Comparison of ENCODE assay signal across 26 cellular contexts in genomic region chr1:77532641-77533040, GRCh38.
"Had no signal": no experiment of that assay in that cellular context is flagged by ENCODE, and none has a peak within 500 bp of the region (broad histone marks: within the 10 kb centered on the region; RNA-seq: fewer than 3 reads in every experiment).

No MANE protein-coding gene starts in this region.

- H3K27me3 ChIP-seq: adrenal gland, gastrocnemius medialis, right lobe of liver, vagina had no signal

- H3K36me3 ChIP-seq: adrenal gland, gastrocnemius medialis, right lobe of liver, thoracic aorta, vagina had no signal

- H3K27ac ChIP-seq: adrenal gland, gastrocnemius medialis, right lobe of liver, thoracic aorta, vagina had no signal

- DNase-seq: activated CD4-positive, alpha-beta T cell treated with anti-CD3 and anti-CD28 coated beads for 1 hour; activated CD4-positive, alpha-beta T cell treated with anti-CD3 and anti-CD28 coated beads, Interleukin-2, amount 50 U/mL, for 1 hour; activated CD8-positive, alpha-beta memory T cell treated with anti-CD3 and anti-CD28 coated beads, Interleukin-2, amount 50 U/mL, for 4 hours; activated naive CD4-positive, alpha-beta T cell; activated T-cell treated with anti-CD3 and anti-CD28 coated beads, Interleukin-2, amount 50 U/mL, for 4 hours; cerebellar nuclear complex; effector memory CD4-positive, alpha-beta T cell; gastrocnemius medialis; hippocampal formation; left ventricle myocardium superior; mammary epithelial cell; midbrain; posterior cingulate gyrus; right lobe of liver; small intestine; stimulated activated CD4-positive, alpha-beta T cell treated with anti-CD3 and anti-CD28 coated beads, Interleukin-2, amount 100 ng/mL, for 24 hours; T-cell had no signal

- H3K36me3 Mint-ChIP-seq: stimulated activated memory B cell treated with anti-CD40 and anti-IgM and Interleukin-4, amounts not matched to agents 10 μg/mL and 1 μg/mL and 100 μg/mL, for 72 hours; type B pancreatic cell had no signal

- H3K4me3 Mint-ChIP-seq: activated naive CD8-positive, alpha-beta T cell; activated T-cell treated with anti-CD3 and anti-CD28 coated beads, Interleukin-2, amount 50 U/mL, for 4 hours; stimulated activated memory B cell treated with anti-CD40 and anti-IgM and Interleukin-4, amounts not matched to agents 10 μg/mL and 1 μg/mL and 100 μg/mL, for 72 hours; T-cell; T-helper 2 cell treated with Interferon-gamma antibody and Interleukin-4, amounts not matched to agents 5 μg/mL and 100 μg/mL, for 36 hours; type B pancreatic cell had no signal

- FAIRE-seq: bronchial epithelial cell, small intestine had no signal

- H3K9me3 ChIP-seq: adrenal gland, gastrocnemius medialis, right lobe of liver, thoracic aorta, vagina had no signal

- H3K27ac Mint-ChIP-seq: activated naive CD8-positive, alpha-beta T cell; activated T-helper 2 cell treated with anti-CD3 and anti-CD28 coated beads, Interferon-gamma antibody, Interleukin-2, Interleukin-4, amounts not matched to agents 10 μg/mL and 5 μg/mL and 100 μg/mL, durations not matched to agents 14 hours and 24 hours and 36 hours; stimulated activated memory B cell treated with anti-CD40 and anti-IgM and Interleukin-4, amounts not matched to agents 10 μg/mL and 1 μg/mL and 100 μg/mL, for 72 hours; T-helper 2 cell treated with Interferon-gamma antibody and Interleukin-4, amounts not matched to agents 5 μg/mL and 100 μg/mL, for 36 hours; type B pancreatic cell had no signal

- H3K4me3 ChIP-seq: adrenal gland, gastrocnemius medialis, right lobe of liver, thoracic aorta, vagina had no signal

- H3K9me3 Mint-ChIP-seq: activated T-cell treated with anti-CD3 and anti-CD28 coated beads, Interleukin-2, amount 50 U/mL, for 4 hours; activated T-helper 2 cell treated with anti-CD3 and anti-CD28 coated beads, Interferon-gamma antibody, Interleukin-2, Interleukin-4, amounts not matched to agents 10 μg/mL and 5 μg/mL and 100 μg/mL, durations not matched to agents 14 hours and 24 hours and 36 hours; stimulated activated memory B cell treated with anti-CD40 and anti-IgM and Interleukin-4, amounts not matched to agents 10 μg/mL and 1 μg/mL and 100 μg/mL, for 72 hours; T-cell; T-helper 2 cell treated with Interferon-gamma antibody and Interleukin-4, amounts not matched to agents 5 μg/mL and 100 μg/mL, for 36 hours; type B pancreatic cell had no signal

- H3K27me3 Mint-ChIP-seq: activated naive CD8-positive, alpha-beta T cell; T-cell; type B pancreatic cell had no signal

- H3K4me1 ChIP-seq: gastrocnemius medialis, vagina had no signal

- ATAC-seq: activated T-cell treated with anti-CD3 and anti-CD28 coated beads, Interleukin-2, amount 50 U/mL, for 4 hours; gastrocnemius medialis; stimulated activated memory B cell treated with anti-CD40 and anti-IgM and Interleukin-4, amounts not matched to agents 10 μg/mL and 1 μg/mL and 100 μg/mL, for 72 hours had no signal
